Comparison of ENCODE assay signal across 9 cellular contexts in genomic region chr9:87516222-87516930, GRCh38. TPM values are rescaled to one million over a fixed set of nuclear protein-coding genes. Genes with fewer than 3 reads are reported as not detected.
DNase-seq lines count a peak whose midpoint lies in the region; ATAC-seq and TF ChIP-seq lines count a peak whose summit lies in the region.
"Had no signal": no experiment of that assay in that cellular context is flagged by ENCODE, and none has a peak within 500 bp of the region (broad histone marks: within the 10 kb centered on the region; RNA-seq: fewer than 3 reads in every experiment).

No MANE protein-coding gene starts in this region.

- 61 to 74% methylated on average over 12 of the region's 12 CpGs for WGBS in heart right ventricle, 2 donors

- no peak overlapping the region for H3K4me3 ChIP-seq in heart right ventricle

- TF ChIP-seq CTCF in heart right ventricle (IDR thresholded peaks at IDR 0.05), result no peak

- intact Hi-C loops in heart right ventricle (cut with DNase I), result no loop called here

- peaks cover 0 to 67% (median 5%) of the 10 kb centered on the region in 9 donors for H3K4me1 ChIP-seq in heart right ventricle

- H3K36me3 ChIP-seq in heart right ventricle, result no peaks in the 10 kb centered on the region

- DNase-seq in EL (peak; percentile 69), SKM-1 treated with dmso at 0.1 percent for 144 hours (lab: John Stamatoyannopoulos, UW; ENCODE audit: unreplicated experiment) (peak; percentile 61), heart right ventricle (peak; percentile 35 to 53), renal cortical epithelial cell (ENCODE audit: low read depth) (peak; percentile 69), occipital lobe (lab: John Stamatoyannopoulos, UW) (no peak), midbrain (lab: John Stamatoyannopoulos, UW) (no peak)
- DNase-seq: NCI-H748 treated with DMSO at 0.1 percent for 48 hours had no signal

- ATAC-seq in heart right ventricle (peak; percentile 55 to 85 (median 77)), GM18520 (IDR thresholded peaks at IDR 0.05; ENCODE audit: unreplicated experiment) (no peak), GM19452 (IDR thresholded peaks at IDR 0.05; ENCODE audit: unreplicated experiment) (no peak)

- H3K9me3 ChIP-seq in heart right ventricle, result peaks cover 0 to 6% (median 0%) of the 10 kb centered on the region in 11 donors

- peak overlapping the region in 1 of 10 donors; percentile 73 for H3K27ac ChIP-seq in heart right ventricle

- peaks cover 0 to 11% (median 0%) of the 10 kb centered on the region in 7 donors for H3K27me3 ChIP-seq in heart right ventricle

RNA-seq across cellular contexts. Expression of gene DAPK1, which starts 18.7 kb away (rescaled TPM):
- 10 to 100 TPM in 1 of 10 donors, 1 to 10 TPM in 9; 2.3 to 15.5 (median 4.3) TPM for total RNA-seq in heart right ventricle
- polyA plus RNA-seq in heart right ventricle, result 1 to 10 TPM; 1.1 to 2.2 TPM
- 41.0 and 263 TPM in 2 replicates for total RNA-seq in renal cortical epithelial cell
- total RNA-seq in occipital lobe, result 67.4 TPM

Comparison
In these comparisons a context has a peak if more than half of its experiments do, and no peak if none do; other contexts are left out.
1. DNase-seq: peak in EL (single experiment), SKM-1 treated with dmso at 0.1 percent for 144 hours (single experiment), heart right ventricle (2 of 2) and renal cortical epithelial cell (single experiment); none in occipital lobe (single experiment) and midbrain (single experiment).
2. ATAC-seq: peak in heart right ventricle (8 of 8); none in GM18520 (single experiment) and GM19452 (single experiment).